In the genomic region with DNA sequence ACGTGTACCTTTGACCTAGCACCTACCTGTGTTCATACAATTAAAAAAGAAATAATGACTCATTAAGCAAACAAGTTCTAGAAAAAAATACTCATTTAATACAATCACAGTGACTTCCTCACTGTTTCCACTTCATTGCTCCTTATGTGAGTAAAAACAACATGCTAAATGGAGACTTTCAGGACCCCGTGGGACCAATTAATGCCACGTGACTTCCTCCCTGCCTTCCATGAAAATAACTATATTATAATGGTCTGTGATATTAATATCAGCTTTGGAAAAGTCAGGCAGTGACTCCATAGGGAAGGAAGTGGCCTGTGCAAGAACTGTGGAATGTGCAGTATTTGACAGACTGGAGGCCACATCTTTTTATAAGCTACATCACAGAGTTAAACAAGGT, we compare ENCODE assay signal across 18 cellular contexts.
DNase-seq lines count a peak whose midpoint lies in the region; ATAC-seq, FAIRE-seq and TF ChIP-seq lines count a peak whose summit lies in the region.
"Had no signal": no experiment of that assay in that cellular context is flagged by ENCODE, and none has a peak within 500 bp of the region (broad histone marks: within the 10 kb centered on the region; RNA-seq: fewer than 3 reads in every experiment).

No MANE protein-coding gene starts in this region.

- TF ChIP-seq POLR2A in prostate gland (IDR thresholded peaks at IDR 0.05), result no peak

- FAIRE-seq in HTR-8/SVneo (lab: Jason Lieb, UNC), result no peak
- FAIRE-seq: TTC549 had no signal

- DNase-seq in AG08395 (ENCODE audit: low spot score) (peak; percentile 13), HTR-8/SVneo (ENCODE audit: insufficient read length, low spot score) (peak; percentile 10), dermis microvascular lymphatic vessel endothelial cell (ENCODE audit: low read depth in 2 of 2) (peak; percentile 90), kidney tubule cell (ENCODE audit: low spot score) (peak; percentile 30), prostate gland (ENCODE audit: low spot score) (no peak)
- DNase-seq in CD4-positive, alpha-beta memory T cell, result no peak
- DNase-seq in activated naive CD8-positive, alpha-beta T cell treated with anti-CD3 and anti-CD28 coated beads for 36 hours, result no peak
- DNase-seq: activated CD8-positive, alpha-beta T cell treated with anti-CD3 and anti-CD28 coated beads, Interleukin-2, amount 10 ng/mL, durations not matched to agents 7 days and 5 days; activated effector memory CD4-positive, alpha-beta T cell treated with anti-CD3 and anti-CD28 coated beads, Interleukin-2, amount 50 U/mL, for 16 hours; DMS79; NCI-H187 treated with DMSO at 0.1 percent for 48 hours; SIG-M5; trophoblast cell had no signal

- no peak for ATAC-seq in GM18519 (IDR thresholded peaks at IDR 0.05; ENCODE audit: low FRiP score, unreplicated experiment)
- ATAC-seq: activated CD8-positive, alpha-beta T cell treated with anti-CD3 and anti-CD28 coated beads, Interleukin-2, amount 10 ng/mL, durations not matched to agents 7 days and 5 days; GM23338 had no signal

- no peak overlapping the region for H3K27ac Mint-ChIP-seq in CD4-positive, alpha-beta memory T cell
- H3K27ac Mint-ChIP-seq in activated naive CD8-positive, alpha-beta T cell treated with anti-CD3 and anti-CD28 coated beads for 36 hours, result no peak overlapping the region
- H3K27ac Mint-ChIP-seq: activated CD8-positive, alpha-beta T cell treated with anti-CD3 and anti-CD28 coated beads, Interleukin-2, amount 10 ng/mL, durations not matched to agents 7 days and 5 days; GM23338 had no signal

- intact Hi-C loops in CD4-positive, alpha-beta memory T cell (cut with micrococcal nuclease), result no loop called here
- intact Hi-C loops in prostate gland (cut with DNase I), result no loop called here

- no peaks in the 10 kb centered on the region for H3K9me3 ChIP-seq in CD4-positive, alpha-beta memory T cell (ENCODE audit: control insufficient read depth in 1 of 2, low read length in 2 of 2)
- H3K9me3 ChIP-seq in prostate gland, result no peaks in the 10 kb centered on the region

- H3K4me1 Mint-ChIP-seq in CD4-positive, alpha-beta memory T cell, result no peaks in the 10 kb centered on the region
- no peaks in the 10 kb centered on the region for H3K4me1 Mint-ChIP-seq in activated naive CD8-positive, alpha-beta T cell treated with anti-CD3 and anti-CD28 coated beads for 36 hours
- H3K4me1 Mint-ChIP-seq: central memory CD8-positive, alpha-beta T cell; GM23338 had no signal

- no peak overlapping the region for H3K27ac ChIP-seq in CD4-positive, alpha-beta memory T cell (ENCODE audit: low read depth, low read length)
- H3K27ac ChIP-seq in prostate gland, result no peak overlapping the region
- H3K27ac ChIP-seq: epithelial cell of prostate had no signal

- no peak overlapping the region for H3K4me3 Mint-ChIP-seq in CD4-positive, alpha-beta memory T cell
- no peak overlapping the region for H3K4me3 Mint-ChIP-seq in activated naive CD8-positive, alpha-beta T cell treated with anti-CD3 and anti-CD28 coated beads for 36 hours
- H3K4me3 Mint-ChIP-seq: activated CD8-positive, alpha-beta T cell treated with anti-CD3 and anti-CD28 coated beads, Interleukin-2, amount 10 ng/mL, durations not matched to agents 7 days and 5 days; central memory CD8-positive, alpha-beta T cell; GM23338 had no signal

- H3K36me3 ChIP-seq in CD4-positive, alpha-beta memory T cell (ENCODE audit: insufficient read depth, low read length), result no peaks in the 10 kb centered on the region
- no peaks in the 10 kb centered on the region for H3K36me3 ChIP-seq in prostate gland

- H3K27me3 ChIP-seq in CD4-positive, alpha-beta memory T cell (ENCODE audit: insufficient read depth, low read length), result no peaks in the 10 kb centered on the region
- no peaks in the 10 kb centered on the region for H3K27me3 ChIP-seq in prostate gland (replicated peaks; ENCODE audit: insufficient read depth)

- H3K27me3 Mint-ChIP-seq in CD4-positive, alpha-beta memory T cell, result peaks cover 2 to 3% of the 10 kb centered on the region in 2 donors
- H3K27me3 Mint-ChIP-seq in activated naive CD8-positive, alpha-beta T cell treated with anti-CD3 and anti-CD28 coated beads for 36 hours, result no peaks in the 10 kb centered on the region
- H3K27me3 Mint-ChIP-seq: central memory CD8-positive, alpha-beta T cell had no signal

- no peak overlapping the region for H3K4me3 ChIP-seq in CD4-positive, alpha-beta memory T cell (ENCODE audit: low read length in 2 of 2)
- no peak overlapping the region for H3K4me3 ChIP-seq in prostate gland
- H3K4me3 ChIP-seq: GM23338 had no signal

- no peaks in the 10 kb centered on the region for H3K36me3 Mint-ChIP-seq in CD4-positive, alpha-beta memory T cell
- H3K36me3 Mint-ChIP-seq in activated naive CD8-positive, alpha-beta T cell treated with anti-CD3 and anti-CD28 coated beads for 36 hours, result no peaks in the 10 kb centered on the region

- no peaks in the 10 kb centered on the region for H3K4me1 ChIP-seq in CD4-positive, alpha-beta memory T cell (ENCODE audit: insufficient read depth, low read length)
- H3K4me1 ChIP-seq in prostate gland (replicated peaks), result no peaks in the 10 kb centered on the region

- 30% methylated on average over 3 of the region's 3 CpGs for WGBS in prostate gland

- H3K9me3 Mint-ChIP-seq in CD4-positive, alpha-beta memory T cell, result peaks cover 0 to 4% (median under 1%) of the 10 kb centered on the region in 8 donors
- H3K9me3 Mint-ChIP-seq in activated naive CD8-positive, alpha-beta T cell treated with anti-CD3 and anti-CD28 coated beads for 36 hours, result no peaks in the 10 kb centered on the region
- H3K9me3 Mint-ChIP-seq: central memory CD8-positive, alpha-beta T cell had no signal

- POLR2A ChIA-PET in CD4-positive, alpha-beta memory T cell (lab: Charles Lee; ENCODE audit: partially characterized antibody), result no interaction called here

- CTCF ChIA-PET in CD4-positive, alpha-beta memory T cell (lab: Charles Lee; ENCODE audit: partially characterized antibody), result no interaction called here

- no peak for TF ChIP-seq CTCF in prostate gland (IDR thresholded peaks at IDR 0.05)

Comparison
In these comparisons a context has a peak if more than half of its experiments do, and no peak if none do; other contexts are left out.
1. DNase-seq: peak in AG08395 (single experiment), HTR-8/SVneo (single experiment), dermis microvascular lymphatic vessel endothelial cell (2 of 2) and kidney tubule cell (single experiment); none in CD4-positive, alpha-beta memory T cell (0 of 5), prostate gland (single experiment) and activated naive CD8-positive, alpha-beta T cell treated with anti-CD3 and anti-CD28 coated beads for 36 hours (single experiment).